13 cellular contexts compared by ENCODE assay signal in genomic region chr22:28812491-28812890, GRCh38. TPM values are rescaled to one million over a fixed set of nuclear protein-coding genes. Genes with fewer than 3 reads are reported as not detected.
DNase-seq lines count a peak whose midpoint lies in the region; ATAC-seq, FAIRE-seq and TF ChIP-seq lines count a peak whose summit lies in the region.
"Had no signal": no experiment of that assay in that cellular context is flagged by ENCODE, and none has a peak within 500 bp of the region (broad histone marks: within the 10 kb centered on the region; RNA-seq: fewer than 3 reads in every experiment).

No MANE protein-coding gene starts in this region.

- intact Hi-C loops in mucosa of descending colon (cut with DNase I, micrococcal nuclease), result no loop called here

- H3K4ac ChIP-seq in H1 (replicated peaks; ENCODE audit: insufficient read length, low read depth, low read length), result no peak overlapping the region

- H3K4me2 ChIP-seq in H1 (ENCODE audit: insufficient read depth in 1 of 2, low read depth in 2 of 2, low read length in 2 of 2), result no peak overlapping the region

- H3K79me1 ChIP-seq in H1 (ENCODE audit: low read depth, low read length), result no peaks in the 10 kb centered on the region; the same call in 1 of the 2 replicates

- H3K18ac ChIP-seq in H1 (ENCODE audit: extremely low read depth, low read length), result no peak overlapping the region

- no peak for TF ChIP-seq POLR2A in H1 (IDR thresholded peaks at IDR 0.05; ENCODE audit: control extremely low read depth in 1 of 2, low read depth in 2 of 2, low read length in 2 of 2)

- no peak overlapping the region for H2AFZ ChIP-seq in H1 (ENCODE audit: low read length)

- H3K4me1 ChIP-seq in H1 (replicated peaks in 1 of 4; ENCODE audit: control insufficient read depth in 3 of 4, insufficient read depth in 4 of 4, low read length in 3 of 4) (no peaks in the 10 kb centered on the region; a peak in 1 of 7 replicates), skeletal muscle tissue (ENCODE audit: control insufficient read depth in 3 of 3, insufficient read depth in 3 of 3, low read length in 3 of 3) (peaks cover 5 to 19% (median 13%) of the 10 kb centered on the region in 3 donors), mucosa of descending colon (ENCODE audit: low read depth) (peaks cover 21% of the 10 kb centered on the region)

- H3K4me3 ChIP-seq in H1 (ENCODE audit: extremely low read depth in 1 of 4, insufficient read depth in 2 of 4, low read depth in 3 of 4, low read length in 4 of 4), result no peak overlapping the region
- H3K4me3 ChIP-seq in skeletal muscle tissue (ENCODE audit: low read length in 3 of 3), result no peak overlapping the region
- no peak overlapping the region for H3K4me3 ChIP-seq in mucosa of descending colon

- no peak overlapping the region for H4K8ac ChIP-seq in H1 (ENCODE audit: extremely low read depth, insufficient read depth, low read length)

- TF ChIP-seq RAD21 in H1 (IDR thresholded peaks at IDR 0.05 in 1 of 2, conservative IDR thresholded peaks at IDR 0.05 in 1 of 2; ENCODE audit: low read depth in 2 of 2, low read length in 2 of 2), result no peak

- H2BK5ac ChIP-seq in H1 (ENCODE audit: low read depth, low read length), result no peak overlapping the region

- no peak overlapping the region for H3K27ac ChIP-seq in H1 (ENCODE audit: low read depth, low read length)
- peak overlapping the region; percentile 40 for H3K27ac ChIP-seq in skeletal muscle tissue (ENCODE audit: low read depth, low read length)

- H4K5ac ChIP-seq in H1 (ENCODE audit: insufficient read length, low read depth, low read length), result no peak overlapping the region

- CTCF ChIA-PET in H1 (lab: Charles Lee; ENCODE audit: partially characterized antibody), result interaction anchor here (1.5 to 1.8 kb wide), 2 partner anchors 10 to 16 kb away, joined by 3 to 9 read pairs; no protein-coding TSS in a partner anchor

- H3K27ac Mint-ChIP-seq in T-helper 2 cell treated with Interferon-gamma antibody and Interleukin-4, amounts not matched to agents 5 μg/mL and 100 μg/mL, for 36 hours, result peak overlapping the region; percentile 94

- POLR2A ChIA-PET in H1 (lab: Charles Lee; ENCODE audit: partially characterized antibody), result interaction anchor here (0.6 to 3.1 kb wide), 5 partner anchors 10 to 280 kb away, joined by 3 to 18 read pairs (median 4); partner anchors contain the start of gene XBP1

- H3K36me3 ChIP-seq in H1 (ENCODE audit: control insufficient read depth in 2 of 4, insufficient read depth in 4 of 4, low read length in 3 of 4), result no peaks in the 10 kb centered on the region
- peaks cover 0 to 4% (median 0%) of the 10 kb centered on the region in 3 donors for H3K36me3 ChIP-seq in skeletal muscle tissue (ENCODE audit: control insufficient read depth in 3 of 3, insufficient read depth in 3 of 3, low read length in 3 of 3)
- no peaks in the 10 kb centered on the region for H3K36me3 ChIP-seq in mucosa of descending colon (ENCODE audit: low read depth)

- H2BK20ac ChIP-seq in H1 (ENCODE audit: low read length), result no peak overlapping the region

- FAIRE-seq in H1 (lab: Jason Lieb, UNC), result no peak
- FAIRE-seq: A204.1 had no signal

- H3K9me3 Mint-ChIP-seq in T-helper 2 cell treated with Interferon-gamma antibody and Interleukin-4, amounts not matched to agents 5 μg/mL and 100 μg/mL, for 36 hours, result no peaks in the 10 kb centered on the region
- H3K9me3 Mint-ChIP-seq: type B pancreatic cell had no signal

- H4K91ac ChIP-seq in H1 (replicated peaks; ENCODE audit: insufficient read length, low read length), result no peak overlapping the region

- no peak overlapping the region for H3K23ac ChIP-seq in H1 (ENCODE audit: insufficient read length)

- TF ChIP-seq CTCF in H1 (IDR thresholded peaks at IDR 0.05; ENCODE audit: control extremely low read depth in 1 of 3, insufficient read depth in 1 of 3, low read depth in 1 of 3, low read length in 3 of 3) (no peak), mucosa of descending colon (IDR thresholded peaks at IDR 0.05) (no peak)

- no peak for TF ChIP-seq EP300 in H1 (IDR thresholded peaks at IDR 0.05; ENCODE audit: borderline replicate concordance in 1 of 2, low read depth in 2 of 2, low read length in 2 of 2)

- no peak overlapping the region for H2BK12ac ChIP-seq in H1 (ENCODE audit: low read depth, low read length)

- H3K9ac ChIP-seq in H1 (replicated peaks in 1 of 4; ENCODE audit: extremely low read depth in 1 of 4, low read depth in 3 of 4, low read length in 3 of 4) (no peak overlapping the region), skeletal muscle tissue (ENCODE audit: low read depth in 1 of 3, low read length in 3 of 3) (no peak overlapping the region)

- H3K56ac ChIP-seq in H1 (replicated peaks; ENCODE audit: insufficient read length, low read depth, low read length), result no peak overlapping the region

- H3K36me3 Mint-ChIP-seq in T-helper 2 cell treated with Interferon-gamma antibody and Interleukin-4, amounts not matched to agents 5 μg/mL and 100 μg/mL, for 36 hours (ENCODE audit: low read depth), result peaks cover 58% of the 10 kb centered on the region

- no peaks in the 10 kb centered on the region for H3K27me3 ChIP-seq in H1 (replicated peaks in 1 of 4; ENCODE audit: control insufficient read depth in 3 of 4, extremely low read depth in 1 of 4, insufficient read depth in 3 of 4, low read length in 3 of 4)
- H3K27me3 ChIP-seq in skeletal muscle tissue (ENCODE audit: control insufficient read depth in 3 of 3, insufficient read depth in 3 of 3, low read length in 3 of 3), result no peaks in the 10 kb centered on the region

- H3K4me3 Mint-ChIP-seq in T-helper 2 cell treated with Interferon-gamma antibody and Interleukin-4, amounts not matched to agents 5 μg/mL and 100 μg/mL, for 36 hours, result peak overlapping the region; percentile 86
- H3K4me3 Mint-ChIP-seq: type B pancreatic cell had no signal

- no peaks in the 10 kb centered on the region for H3K27me3 Mint-ChIP-seq in T-helper 2 cell treated with Interferon-gamma antibody and Interleukin-4, amounts not matched to agents 5 μg/mL and 100 μg/mL, for 36 hours (ENCODE audit: low read depth)
- H3K27me3 Mint-ChIP-seq: type B pancreatic cell had no signal

- no peaks in the 10 kb centered on the region for H3K79me2 ChIP-seq in H1 (ENCODE audit: control insufficient read depth in 1 of 2, insufficient read depth in 2 of 2, low read length in 2 of 2)

- H2BK120ac ChIP-seq in H1 (replicated peaks; ENCODE audit: low read depth, low read length), result no peak overlapping the region

- H3K4me1 Mint-ChIP-seq in T-helper 2 cell treated with Interferon-gamma antibody and Interleukin-4, amounts not matched to agents 5 μg/mL and 100 μg/mL, for 36 hours (ENCODE audit: low read depth), result peaks cover 69% of the 10 kb centered on the region

- H3K9me3 ChIP-seq in H1 (ENCODE audit: insufficient read depth in 2 of 2, low read depth in 1 of 2, low read length in 1 of 2) (no peaks in the 10 kb centered on the region), skeletal muscle tissue (ENCODE audit: control insufficient read depth in 3 of 3, low read length in 3 of 3) (no peaks in the 10 kb centered on the region), mucosa of descending colon (no peaks in the 10 kb centered on the region)

- no peaks in the 10 kb centered on the region for H3K23me2 ChIP-seq in H1 (ENCODE audit: low read depth, low read length)

- 93% methylated on average over 5 of the region's 5 CpGs; no CpG with 5 or more reads in 1 of the 2 experiments for WGBS in H1 (ENCODE audit: extremely low coverage in 1 of 2, insufficient coverage in 1 of 2, insufficient read length in 1 of 2, insufficient replicate concordance in 2 of 2, low coverage in 1 of 2, low lambda C conversion rate in 2 of 2, missing lambda C conversion rate in 1 of 2), 2 experiments

- no peak overlapping the region for H2AK5ac ChIP-seq in H1 (ENCODE audit: low read depth, low read length)

- DNase-seq in T-helper 2 cell treated with Interferon-gamma antibody and Interleukin-4, amounts not matched to agents 5 μg/mL and 100 μg/mL, for 36 hours (ENCODE audit: low spot score), result no peak
- no peak for DNase-seq in T-helper 2 cell
- DNase-seq in MV-4-11 (lab: John Stamatoyannopoulos, UW), result peak; percentile 58
- DNase-seq in H1 (ENCODE audit: low read depth in 1 of 2, low spot score in 2 of 2), result no peak
- no peak for DNase-seq in NCI-H774 (lab: John Stamatoyannopoulos, UW)
- no peak for DNase-seq in iPS-NIHi11 (ENCODE audit: low spot score)
- no peak for DNase-seq in mucosa of descending colon
- DNase-seq: activated T-cell treated with anti-CD3 and anti-CD28 coated beads, Interleukin-2, amount 50 U/mL, for 48 hours; NCI-H1436; right cardiac atrium had no signal

- no peak overlapping the region for H3K14ac ChIP-seq in H1 (ENCODE audit: insufficient read length)

- H2BK15ac ChIP-seq in H1 (ENCODE audit: low read length), result no peak overlapping the region

- no peak for ATAC-seq in mucosa of descending colon

- no peaks in the 10 kb centered on the region for H4K20me1 ChIP-seq in H1 (replicated peaks in 1 of 2; ENCODE audit: control insufficient read depth in 1 of 2, insufficient read depth in 2 of 2, low read length in 2 of 2)

TF ChIP-seq in H1, 55 proteins besides CTCF, POLR2A, EP300 and RAD21:
- TF ChIP-seq CEBPB (IDR thresholded peaks at IDR 0.05; ENCODE audit: low read depth, low read length) (no peak), MAFK (IDR thresholded peaks at IDR 0.05; ENCODE audit: low read depth, low read length) (peak; percentile 13; the same call in 1 of the 2 replicates)

RNA-seq across cellular contexts. Expression of gene XBP1, which starts 12.1 kb away (rescaled TPM):
- total RNA-seq in H1 (2021; fragmentation: NEBNext Ultra II Directional; extraction: Animal tissue kit (Norgen Biotek cat#: 25700)), result 128 and 131 TPM in 2 replicates
- 76.3 and 99.8 TPM in 2 replicates for polyA plus RNA-seq in H1 (2011; rRNA removed)
- polyA plus RNA-seq in H1 (2011; cell fraction: cytosol; rRNA removed), result 84.1 TPM
- 85.0 TPM for polyA plus RNA-seq in H1 (2011; cell fraction: nucleus; rRNA removed)
- polyA plus RNA-seq in H1 (2012, experiment 1 of 2), result 77.8 to 88.7 TPM (median 84.7 TPM) in 4 replicates
- polyA plus RNA-seq in H1 (2012, experiment 2 of 2), result 117 TPM
- polyA plus RNA-seq in H1 (2013, experiment 1 of 2), result 162 TPM
- polyA plus RNA-seq in H1 (2013, experiment 2 of 2), result 173 TPM
- 195 and 221 TPM in 2 replicates for polyA minus RNA-seq in H1 (2011; rRNA and poly(A)+ RNA removed)
- 84.3 TPM for polyA minus RNA-seq in H1 (2011; cell fraction: cytosol; rRNA and poly(A)+ RNA removed)
- 63.4 TPM for polyA minus RNA-seq in H1 (2011; cell fraction: nucleus; rRNA and poly(A)+ RNA removed)
- total RNA-seq in skeletal muscle tissue, result 126 TPM
- 100 to 1,000 TPM; 116 to 238 (median 132) TPM for total RNA-seq in mucosa of descending colon

RNA-seq across cellular contexts. Expression of gene CCDC117, which starts 40.0 kb away (rescaled TPM):
- total RNA-seq in H1 (2021; fragmentation: NEBNext Ultra II Directional; extraction: Animal tissue kit (Norgen Biotek cat#: 25700)), result 40.4 and 43.1 TPM in 2 replicates
- 5.9 and 9.1 TPM in 2 replicates for polyA plus RNA-seq in H1 (2011; rRNA removed)
- 14.7 TPM for polyA plus RNA-seq in H1 (2011; cell fraction: cytosol; rRNA removed)
- 3.4 TPM for polyA plus RNA-seq in H1 (2011; cell fraction: nucleus; rRNA removed)
- polyA plus RNA-seq in H1 (2012, experiment 1 of 2), result 15.2 to 44.0 TPM (median 17.7 TPM) in 4 replicates
- 5.5 TPM for polyA plus RNA-seq in H1 (2012, experiment 2 of 2)
- polyA plus RNA-seq in H1 (2013, experiment 1 of 2), result 21.7 TPM
- polyA plus RNA-seq in H1 (2013, experiment 2 of 2), result 23.0 TPM
- polyA minus RNA-seq in H1 (2011; rRNA and poly(A)+ RNA removed), result 8.2 and 8.8 TPM in 2 replicates
- 14.6 TPM for polyA minus RNA-seq in H1 (2011; cell fraction: cytosol; rRNA and poly(A)+ RNA removed)
- polyA minus RNA-seq in H1 (2011; cell fraction: nucleus; rRNA and poly(A)+ RNA removed), result 10.3 TPM
- total RNA-seq in skeletal muscle tissue (16.2 TPM), mucosa of descending colon (10 to 100 TPM; 14.4 to 26.6 (median 17.1) TPM)
